In genomic region chr17:50603340-50603739, GRCh38 we compare ENCODE assay signal across 10 cellular contexts. TPM values are rescaled to one million over a fixed set of nuclear protein-coding genes. Genes with fewer than 3 reads are reported as not detected.
DNase-seq lines count a peak whose midpoint lies in the region; ATAC-seq and TF ChIP-seq lines count a peak whose summit lies in the region.
"Had no signal": no experiment of that assay in that cellular context is flagged by ENCODE, and none has a peak within 500 bp of the region (broad histone marks: within the 10 kb centered on the region; RNA-seq: fewer than 3 reads in every experiment).

No MANE protein-coding gene starts in this region.

- H4K20me1 ChIP-seq in HCT116 (ENCODE audit: insufficient read depth) (no peaks in the 10 kb centered on the region), OCI-LY3 (ENCODE audit: insufficient read depth, low read length) (no peaks in the 10 kb centered on the region)

- no peaks in the 10 kb centered on the region for H3K4me1 ChIP-seq in HCT116 (ENCODE audit: control insufficient read depth in 1 of 2, insufficient read depth in 2 of 2, low read length in 2 of 2)
- H3K4me1 ChIP-seq in OCI-LY3 (ENCODE audit: low read length) = peaks cover 3% of the 10 kb centered on the region

- no TSS peak for BruUV-seq in HCT116 (replicated peaks; lab: Mats Ljungman, UMichigan)

- peak; percentile 78 for DNase-seq in DMS79 (lab: John Stamatoyannopoulos, UW)
- no peak for DNase-seq in HCT116 (ENCODE audit: low read depth, low spot score)
- no peak for DNase-seq in memory B cell (ENCODE audit: low spot score in 2 of 2)
- DNase-seq: activated effector memory CD4-positive, alpha-beta T cell treated with anti-CD3 and anti-CD28 coated beads, Interleukin-2, amount 50 U/mL, for 16 hours; T-helper 1 cell had no signal

- no peaks in the 10 kb centered on the region for H3K9me3 ChIP-seq in HCT116 (ENCODE audit: control insufficient read depth in 1 of 2, insufficient read depth in 1 of 2, low read depth in 1 of 2, low read length in 2 of 2)
- no peaks in the 10 kb centered on the region for H3K9me3 ChIP-seq in OCI-LY3 (ENCODE audit: insufficient read depth, low read length)

- no peaks in the 10 kb centered on the region for H3K9me2 ChIP-seq in HCT116 (ENCODE audit: insufficient read depth)

- intact Hi-C loops in HCT116 (cut with micrococcal nuclease) = no loop called here

- H3K4me3 ChIP-seq in HCT116 (replicated peaks in 1 of 2; ENCODE audit: low read depth in 1 of 2, low read length in 2 of 2) (no peak overlapping the region), OCI-LY3 (ENCODE audit: low read length) (no peak overlapping the region)

- TF ChIP-seq RAD21 in HCT116 (IDR thresholded peaks at IDR 0.05; ENCODE audit: low read depth) = no peak

- H3K4me2 ChIP-seq in HCT116 (ENCODE audit: low read length) = no peak overlapping the region
- H3K4me2 ChIP-seq in OCI-LY3 (ENCODE audit: low read length) = no peak overlapping the region

- no peak overlapping the region for H2AFZ ChIP-seq in HCT116 (ENCODE audit: low read depth, low read length, poor library complexity, severe bottlenecking)
- no peak overlapping the region for H2AFZ ChIP-seq in OCI-LY3 (ENCODE audit: low read depth, low read length)

- no peak overlapping the region for H3K4me3 Mint-ChIP-seq in memory B cell

- POLR2A ChIA-PET in HCT116 (lab: Charles Lee) = interaction anchor here (0.5 kb wide), 1 partner anchor 251 kb away, joined by 3 read pairs; no protein-coding TSS in a partner anchor

- H3K27ac ChIP-seq in HCT116 (ENCODE audit: low read depth, low read length) (no peak overlapping the region), OCI-LY3 (ENCODE audit: low read length) (no peak overlapping the region)

- H3K9ac ChIP-seq in HCT116 (ENCODE audit: low read length) (no peak overlapping the region), OCI-LY3 (ENCODE audit: low read length) (no peak overlapping the region)

- RAD21 ChIA-PET in HCT116 (lab: Charles Lee; ENCODE audit: low non-redundant PET in 1 of 2, low total read pairs in 2 of 2, uncharacterized antibody in 2 of 2, unreplicated experiment in 2 of 2) = no interaction called here

- ATAC-seq in HCT116 (peak; percentile 93), memory B cell (ENCODE audit: low read depth) (peak; percentile 53), GM18907 (IDR thresholded peaks at IDR 0.05; ENCODE audit: unreplicated experiment) (no peak), GM19397 (IDR thresholded peaks at IDR 0.05; ENCODE audit: unreplicated experiment) (no peak), HG02678 (IDR thresholded peaks at IDR 0.05; ENCODE audit: unreplicated experiment) (no peak)
- ATAC-seq: sciatic nerve had no signal

- H3K79me2 ChIP-seq in HCT116 (ENCODE audit: insufficient read depth, low read length) (no peaks in the 10 kb centered on the region), OCI-LY3 (ENCODE audit: low read length) (no peaks in the 10 kb centered on the region)

- TF ChIP-seq CTCF in HCT116 (IDR thresholded peaks at IDR 0.05 in 2 of 3, conservative IDR thresholded peaks at IDR 0.05 in 1 of 3; ENCODE audit: borderline replicate concordance in 1 of 3, insufficient read depth in 1 of 3, low read depth in 2 of 3, low read length in 2 of 3) = peak in 2 of 3 experiments; percentile 54 to 58; a peak in 4 of 6 replicates
- peak; percentile 12; the same call in 1 of the 2 replicates for TF ChIP-seq CTCF in OCI-LY3 (IDR thresholded peaks at IDR 0.05; ENCODE audit: low read depth, low read length)

- peaks cover 30% of the 10 kb centered on the region for H3K27me3 Mint-ChIP-seq in memory B cell

- no peaks in the 10 kb centered on the region for H3K36me3 ChIP-seq in HCT116 (ENCODE audit: control insufficient read depth in 1 of 2, insufficient read depth in 2 of 2, low read length in 2 of 2)
- H3K36me3 ChIP-seq in OCI-LY3 (replicated peaks; ENCODE audit: low read depth, low read length) = no peaks in the 10 kb centered on the region

- no peak overlapping the region for H3K27ac Mint-ChIP-seq in memory B cell

- H3K27me3 ChIP-seq in HCT116 (ENCODE audit: insufficient read depth, low read length) (no peaks in the 10 kb centered on the region), OCI-LY3 (ENCODE audit: low read depth, low read length) (peaks cover 65% of the 10 kb centered on the region)

- CTCF ChIA-PET in HCT116 (lab: Charles Lee) = no interaction called here

- no peaks in the 10 kb centered on the region for H3K9me3 Mint-ChIP-seq in memory B cell

- peaks cover 3% of the 10 kb centered on the region for H3K4me1 Mint-ChIP-seq in memory B cell

- H3K36me3 Mint-ChIP-seq in memory B cell = no peaks in the 10 kb centered on the region

- TF ChIP-seq POLR2A in HCT116 (IDR thresholded peaks at IDR 0.05; ENCODE audit: borderline replicate concordance, extremely low read depth, insufficient read depth, insufficient read length) = no peak

TF ChIP-seq in HCT116, 20 proteins besides CTCF, POLR2A, EP300 and RAD21:
- TF ChIP-seq REST (IDR thresholded peaks at IDR 0.05; ENCODE audit: low read depth) (no peak), ATF3 (IDR thresholded peaks at IDR 0.05) (no peak), MAX (IDR thresholded peaks at IDR 0.05) (no peak), ZFX (IDR thresholded peaks at IDR 0.05) (no peak), FOSL1 (IDR thresholded peaks at IDR 0.05; ENCODE audit: low read depth) (no peak), CBX3 (IDR thresholded peaks at IDR 0.05; ENCODE audit: low read depth) (no peak), TCF7L2 (IDR thresholded peaks at IDR 0.05; ENCODE audit: borderline replicate concordance, extremely low read depth, insufficient read depth, insufficient read length) (no peak), ELF1 (IDR thresholded peaks at IDR 0.05; ENCODE audit: borderline replicate concordance, low read depth) (no peak), YY1 (IDR thresholded peaks at IDR 0.05; ENCODE audit: extremely low read depth, insufficient replicate concordance, low read depth, low read length) (no peak), SP1 (IDR thresholded peaks at IDR 0.05; ENCODE audit: low read depth) (no peak), EZH2 (IDR thresholded peaks at IDR 0.05) (no peak), POLR2AphosphoS5 (IDR thresholded peaks at IDR 0.05; ENCODE audit: low read depth, low read length) (no peak), SIN3A (IDR thresholded peaks at IDR 0.05; ENCODE audit: low read depth) (no peak), SRF (IDR thresholded peaks at IDR 0.05; ENCODE audit: low read depth) (no peak)
TF ChIP-seq in HCT116: peak in this region for 0.

RNA-seq across cellular contexts. Expression of gene ABCC3, which starts 31.3 kb away (rescaled TPM):
- total RNA-seq in HCT116 (2021; ENCODE audit: unreplicated experiment) = 66.2 TPM
- polyA plus RNA-seq in HCT116 (2012) = 40.1 and 55.8 TPM in 2 replicates

RNA-seq across cellular contexts. Expression of gene CACNA1G, which starts 42.8 kb away (rescaled TPM):
- 3.4 TPM for total RNA-seq in HCT116 (2021; ENCODE audit: unreplicated experiment)
- polyA plus RNA-seq in HCT116 (2012) = 1.3 and 1.7 TPM in 2 replicates

RNA-seq across cellular contexts. Expression of gene SPATA20, which starts 56.4 kb away (rescaled TPM):
- 57.5 TPM for total RNA-seq in HCT116 (2021; ENCODE audit: unreplicated experiment)
- polyA plus RNA-seq in HCT116 (2012) = 59.6 and 63.2 TPM in 2 replicates

Comparison
In these comparisons a context has a peak if more than half of its experiments do, and no peak if none do; other contexts are left out.
1. ATAC-seq: peak in HCT116 (single experiment) and memory B cell (single experiment); none in GM18907 (single experiment), GM19397 (single experiment) and HG02678 (single experiment).